In genomic region chr4:74414149-74414809, GRCh38 we compare ENCODE assay signal across 22 cellular contexts. TPM values are rescaled to one million over a fixed set of nuclear protein-coding genes. Genes with fewer than 3 reads are reported as not detected.
"Had no signal": no experiment of that assay in that cellular context is flagged by ENCODE, and none has a peak within 500 bp of the region (broad histone marks: within the 10 kb centered on the region; RNA-seq: fewer than 3 reads in every experiment).

No MANE protein-coding gene starts in this region.

- H3K4me1 Mint-ChIP-seq: activated CD8-positive, alpha-beta memory T cell treated with anti-CD3 and anti-CD28 coated beads, Interleukin-2, amount 10 ng/mL, durations not matched to agents 7 days and 5 days; activated naive CD4-positive, alpha-beta T cell treated with anti-CD3 and anti-CD28 coated beads, Interleukin-2, amount 50 U/mL, for 24 hours; central memory CD8-positive, alpha-beta T cell had no signal

- H2AFZ ChIP-seq: PC-9 had no signal

- DNase-seq: activated CD4-positive, alpha-beta T cell treated with anti-CD3 and anti-CD28 coated beads for 4 hours; activated CD8-positive, alpha-beta memory T cell treated with anti-CD3 and anti-CD28 coated beads, Interleukin-2, amount 10 ng/mL, durations not matched to agents 7 days and 5 days; activated effector memory CD4-positive, alpha-beta T cell treated with Interleukin-2 at 50 U/mL for 16 hours; activated naive CD4-positive, alpha-beta T cell; activated T-cell treated with anti-CD3 and anti-CD28 coated beads, Interleukin-2, amount 50 U/mL, for 24 hours; aorta; NCI-H1105 treated with DMSO at 0.1 percent for 48 hours; NCI-H1436 treated with DMSO at 0.1 percent for 48 hours; NCI-H187; NCI-H2081; NCI-H446; NCI-H524; PC-9; SW 1271 had no signal

- H3K4me2 ChIP-seq: KMS-11, PC-9 had no signal

- H3K4me3 ChIP-seq: PC-9 had no signal

- H3K9me3 Mint-ChIP-seq: activated naive CD4-positive, alpha-beta T cell treated with anti-CD3 and anti-CD28 coated beads, Interleukin-2, amount 50 U/mL, for 24 hours; activated T-cell treated with anti-CD3 and anti-CD28 coated beads, Interleukin-2, amount 50 U/mL, for 24 hours; activated T-helper 1 cell treated with anti-CD3 and anti-CD28 coated beads, Interleukin-12 subunit alpha, Interleukin-12 subunit beta, Interleukin-2, Interleukin-4 antibody, amounts not matched to agents 30 ng/mL and 10 ng/mL and 1 ng/mL, durations not matched to agents 14 hours and 24 hours and 36 hours; central memory CD8-positive, alpha-beta T cell; T-helper 1 cell treated with Interleukin-12 subunit alpha and Interleukin-12 subunit beta and Interleukin-4 antibody, amounts not matched to agents 30 μg/mL and 1 μg/mL, for 36 hours had no signal

- H3K27ac Mint-ChIP-seq: activated CD8-positive, alpha-beta memory T cell treated with anti-CD3 and anti-CD28 coated beads, Interleukin-2, amount 10 ng/mL, durations not matched to agents 7 days and 5 days; activated naive CD4-positive, alpha-beta T cell treated with anti-CD3 and anti-CD28 coated beads, Interleukin-2, amount 50 U/mL, for 24 hours; activated T-cell treated with anti-CD3 and anti-CD28 coated beads, Interleukin-2, amount 50 U/mL, for 24 hours; activated T-helper 1 cell treated with anti-CD3 and anti-CD28 coated beads, Interleukin-12 subunit alpha, Interleukin-12 subunit beta, Interleukin-2, Interleukin-4 antibody, amounts not matched to agents 30 ng/mL and 10 ng/mL and 1 ng/mL, durations not matched to agents 14 hours and 24 hours and 36 hours; T-helper 1 cell treated with Interleukin-12 subunit alpha and Interleukin-12 subunit beta and Interleukin-4 antibody, amounts not matched to agents 30 μg/mL and 1 μg/mL, for 36 hours had no signal

- H3K36me3 Mint-ChIP-seq: activated CD8-positive, alpha-beta memory T cell treated with anti-CD3 and anti-CD28 coated beads, Interleukin-2, amount 10 ng/mL, durations not matched to agents 7 days and 5 days; activated naive CD4-positive, alpha-beta T cell treated with anti-CD3 and anti-CD28 coated beads, Interleukin-2, amount 50 U/mL, for 24 hours had no signal

- ATAC-seq: activated CD4-positive, CD25-positive, alpha-beta regulatory T cell treated with anti-CD3 and anti-CD28 coated beads, Interleukin-2, amount 50 U/mL, for 24 hours; activated CD8-positive, alpha-beta memory T cell treated with anti-CD3 and anti-CD28 coated beads, Interleukin-2, amount 10 ng/mL, durations not matched to agents 7 days and 5 days; Right ventricle myocardium inferior; SK-N-SH treated with all-trans-retinoic acid at 6 μM for 48 hours had no signal

- H3K4me3 Mint-ChIP-seq: activated CD8-positive, alpha-beta memory T cell treated with anti-CD3 and anti-CD28 coated beads, Interleukin-2, amount 10 ng/mL, durations not matched to agents 7 days and 5 days; activated naive CD4-positive, alpha-beta T cell treated with anti-CD3 and anti-CD28 coated beads, Interleukin-2, amount 50 U/mL, for 24 hours; activated T-cell treated with anti-CD3 and anti-CD28 coated beads, Interleukin-2, amount 50 U/mL, for 24 hours; activated T-helper 1 cell treated with anti-CD3 and anti-CD28 coated beads, Interleukin-12 subunit alpha, Interleukin-12 subunit beta, Interleukin-2, Interleukin-4 antibody, amounts not matched to agents 30 ng/mL and 10 ng/mL and 1 ng/mL, durations not matched to agents 14 hours and 24 hours and 36 hours; central memory CD8-positive, alpha-beta T cell; T-helper 1 cell treated with Interleukin-12 subunit alpha and Interleukin-12 subunit beta and Interleukin-4 antibody, amounts not matched to agents 30 μg/mL and 1 μg/mL, for 36 hours had no signal

- H3K9ac ChIP-seq: KMS-11 had no signal

- H3K27ac ChIP-seq: KMS-11, PC-9 had no signal

RNA-seq across cellular contexts. Expression of gene EREG, which starts 49.3 kb away (rescaled TPM):
- total RNA-seq: activated CD8-positive, alpha-beta memory T cell treated with anti-CD3 and anti-CD28 coated beads, Interleukin-2, amount 10 ng/mL, durations not matched to agents 7 days and 5 days; activated T-helper 1 cell treated with anti-CD3 and anti-CD28 coated beads, Interleukin-12 subunit alpha, Interleukin-12 subunit beta, Interleukin-2, Interleukin-4 antibody, amounts not matched to agents 30 ng/mL and 10 ng/mL and 1 ng/mL, durations not matched to agents 14 hours and 24 hours and 36 hours; Right ventricle myocardium inferior had no signal
